In the genomic region with DNA sequence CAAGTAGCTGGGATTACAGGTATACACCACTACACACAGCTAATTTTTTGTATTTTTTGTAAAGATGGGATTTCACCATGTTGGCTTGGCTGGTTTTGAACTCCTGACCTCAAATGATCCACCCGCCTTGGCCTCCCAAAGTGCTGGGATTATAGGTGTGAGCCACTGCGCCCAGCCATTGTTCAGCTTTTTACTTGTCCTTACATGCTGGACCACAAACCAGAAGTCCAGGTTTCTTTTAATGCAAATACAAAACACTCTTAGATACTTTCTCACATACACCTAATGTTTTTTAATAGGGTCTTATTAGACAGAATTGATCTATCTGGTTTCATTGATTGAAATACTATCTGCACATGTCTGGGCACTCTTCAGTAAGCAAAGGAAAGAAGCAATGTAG, we compare ENCODE assay signal across 11 cellular contexts.
"Had no signal": no experiment of that assay in that cellular context is flagged by ENCODE, and none has a peak within 500 bp of the region (broad histone marks: within the 10 kb centered on the region; RNA-seq: fewer than 3 reads in every experiment).

No MANE protein-coding gene starts in this region.

- DNase-seq: activated CD4-positive, alpha-beta memory T cell treated with anti-CD3 and anti-CD28 coated beads for 36 hours; activated CD4-positive, CD25-positive, alpha-beta regulatory T cell treated with anti-CD3 and anti-CD28 coated beads, Interleukin-2, amount 50 U/mL, for 72 hours; activated CD8-positive, alpha-beta memory T cell treated with anti-CD3 and anti-CD28 coated beads, Interleukin-2, amount 50 U/mL, for 4 hours; effector memory CD8-positive, alpha-beta T cell; erythroblast; kidney; left ventricle myocardium inferior; T-helper 9 cell; transverse colon had no signal

- FAIRE-seq: kidney had no signal

- H3K4me3 Mint-ChIP-seq: activated CD4-positive, alpha-beta memory T cell treated with anti-CD3 and anti-CD28 coated beads for 36 hours; dendritic cell treated with granulocyte-macrophage colony-stimulating factor and Interleukin-4, amounts not matched to agents 40 ng/mL and 50 ng/mL, for 4 days; effector memory CD8-positive, alpha-beta T cell had no signal

- H3K36me3 ChIP-seq: left ventricle myocardium inferior, transverse colon had no signal

- H3K27ac Mint-ChIP-seq: activated CD4-positive, alpha-beta memory T cell treated with anti-CD3 and anti-CD28 coated beads for 36 hours; dendritic cell treated with granulocyte-macrophage colony-stimulating factor and Interleukin-4, amounts not matched to agents 40 ng/mL and 50 ng/mL, for 4 days had no signal

- ATAC-seq: effector memory CD8-positive, alpha-beta T cell had no signal

- H3K27me3 ChIP-seq: hepatocyte, transverse colon had no signal

- H3K27me3 Mint-ChIP-seq: activated CD4-positive, alpha-beta memory T cell treated with anti-CD3 and anti-CD28 coated beads for 36 hours; dendritic cell treated with granulocyte-macrophage colony-stimulating factor and Interleukin-4, amounts not matched to agents 40 ng/mL and 50 ng/mL, for 4 days; effector memory CD8-positive, alpha-beta T cell had no signal

- H3K9me3 ChIP-seq: left ventricle myocardium inferior, transverse colon had no signal

- H3K4me3 ChIP-seq: hepatocyte, left ventricle myocardium inferior, transverse colon had no signal
